In genomic region chr7:139631520-139632031, GRCh38 we compare ENCODE assay signal across 18 cellular contexts.
A peak's percentile ranks its signal among the peaks of the same experiment; 100 is the strongest.
DNase-seq lines count a peak whose midpoint lies in the region; ATAC-seq, FAIRE-seq and TF ChIP-seq lines count a peak whose summit lies in the region.
"Had no signal": no experiment of that assay in that cellular context is flagged by ENCODE, and none has a peak within 500 bp of the region (broad histone marks: within the 10 kb centered on the region; RNA-seq: fewer than 3 reads in every experiment).

No MANE protein-coding gene starts in this region.

- peak overlapping the region in 8 of 11 experiments; percentile 12 to 97 (median 95); a peak in 15 of 22 replicates for H3K27ac ChIP-seq in BLaER1 treated with 17β-estradiol and CSF1 and Interleukin-3, amounts not matched to agents 10 nM and 100 nM
- peak overlapping the region; percentile 66 for H3K27ac ChIP-seq in K562 (ENCODE audit: extremely low read depth, low read depth, low read length)
- H3K27ac ChIP-seq: GM23248 had no signal

- DNase-seq in GF-D8 (lab: John Stamatoyannopoulos, UW), result peak; percentile 37
- DNase-seq in K562 (ENCODE audit: extremely low read depth in 1 of 4, low spot score in 3 of 4), result peak; percentile 47 to 54 (median 48)
- no peak for DNase-seq in natural killer cell treated with Interleukin-12 subunit alpha and Interleukin-12 subunit beta and Interleukin-15 and Interleukin-18, amount 100 ng/mL, for 72 hours (ENCODE audit: low spot score)
- no peak for DNase-seq in HuH-7 (ENCODE audit: low spot score)
- DNase-seq in NCI-H69 (lab: John Stamatoyannopoulos, UW), result no peak
- no peak for DNase-seq in activated CD8-positive, alpha-beta T cell treated with anti-CD3 and anti-CD28 coated beads, Interleukin-2, amount 10 ng/mL, durations not matched to agents 7 days and 5 days
- DNase-seq in EL, result no peak
- DNase-seq: ACHN; C1 segment of cervical spinal cord; CD8-positive, alpha-beta T cell; COR-L47; DND-41; GM23248; IMR-90 had no signal

- no TSS peak for BruUV-seq in K562 (replicated peaks; lab: Mats Ljungman, UMichigan)

- no peaks in the 10 kb centered on the region for H3K9me1 ChIP-seq in K562 (ENCODE audit: control insufficient read depth, insufficient read depth, low read length)

- no peak overlapping the region for H3K9ac ChIP-seq in BLaER1 treated with 17β-estradiol and CSF1 and Interleukin-3, amounts not matched to agents 10 nM and 100 nM
- peak overlapping the region in 1 of 2 experiments; percentile 42; a peak in 2 of 4 replicates for H3K9ac ChIP-seq in K562 (ENCODE audit: insufficient read depth in 1 of 2, low read depth in 2 of 2, low read length in 2 of 2)
- H3K9ac ChIP-seq: GM23248 had no signal

- H3K9me3 ChIP-seq in BLaER1 treated with 17β-estradiol and CSF1 and Interleukin-3, amounts not matched to agents 10 nM and 100 nM (replicated peaks in 1 of 11), result peaks cover 0 to 44% (median 35%) of the 10 kb centered on the region in 11 experiments; a peak in 17 of 22 replicates
- no peaks in the 10 kb centered on the region for H3K9me3 ChIP-seq in K562 (replicated peaks; ENCODE audit: control insufficient read depth, insufficient read depth, low read depth, low read length)

- H3K79me2 ChIP-seq in K562 (ENCODE audit: control insufficient read depth, insufficient read depth, low read length), result no peaks in the 10 kb centered on the region

- peaks cover 18% of the 10 kb centered on the region for H3K36me3 Mint-ChIP-seq in natural killer cell treated with Interleukin-12 subunit alpha and Interleukin-12 subunit beta and Interleukin-15 and Interleukin-18, amount 100 ng/mL, for 72 hours
- H3K36me3 Mint-ChIP-seq in activated CD8-positive, alpha-beta T cell treated with anti-CD3 and anti-CD28 coated beads, Interleukin-2, amount 10 ng/mL, durations not matched to agents 7 days and 5 days (ENCODE audit: low read depth), result peaks cover 47% of the 10 kb centered on the region

- TF ChIP-seq RAD21 in K562 (CRISPR knock-in tag; conservative IDR thresholded peaks at IDR 0.05 in 1 of 2, IDR thresholded peaks at IDR 0.05 in 1 of 2), result no peak; a peak in 1 of 4 replicates

- peak overlapping the region in 7 of 11 experiments; percentile 64 to 91 (median 84); a peak in 11 of 22 replicates for H3K4me2 ChIP-seq in BLaER1 treated with 17β-estradiol and CSF1 and Interleukin-3, amounts not matched to agents 10 nM and 100 nM
- peak overlapping the region; percentile 50 for H3K4me2 ChIP-seq in K562 (ENCODE audit: insufficient read depth, low read length)

- 34% methylated on average over 5 of the region's 5 CpGs for WGBS in K562 (ENCODE audit: insufficient coverage, low coverage, missing lambda C conversion rate)

- H3K27me3 ChIP-seq in BLaER1 treated with 17β-estradiol and CSF1 and Interleukin-3, amounts not matched to agents 10 nM and 100 nM, result no peaks in the 10 kb centered on the region
- no peaks in the 10 kb centered on the region for H3K27me3 ChIP-seq in K562 (ENCODE audit: control insufficient read depth in 2 of 2, insufficient read depth in 2 of 2, low read length in 2 of 2)

- peak overlapping the region; percentile 28 to 58 for H3K27ac Mint-ChIP-seq in natural killer cell treated with Interleukin-12 subunit alpha and Interleukin-12 subunit beta and Interleukin-15 and Interleukin-18, amount 100 ng/mL, for 72 hours
- H3K27ac Mint-ChIP-seq in activated CD8-positive, alpha-beta T cell treated with anti-CD3 and anti-CD28 coated beads, Interleukin-2, amount 10 ng/mL, durations not matched to agents 7 days and 5 days, result no peak overlapping the region

- H2AFZ ChIP-seq in K562 (ENCODE audit: low read depth, low read length), result peak overlapping the region; percentile 74
- H2AFZ ChIP-seq: GM23248 had no signal

- peaks cover 64 to 100% (median 73%) of the 10 kb centered on the region in 10 experiments for H3K4me1 ChIP-seq in BLaER1 treated with 17β-estradiol and CSF1 and Interleukin-3, amounts not matched to agents 10 nM and 100 nM
- H3K4me1 ChIP-seq in K562 (replicated peaks in 1 of 2; ENCODE audit: control insufficient read depth in 2 of 2, insufficient read depth in 2 of 2, low read length in 2 of 2), result peaks cover 13 to 20% of the 10 kb centered on the region in 2 experiments; a peak in 4 of 5 replicates

- TF ChIP-seq POLR2A in K562 (conservative IDR thresholded peaks at IDR 0.05), result no peak

- peak overlapping the region in 3 of 10 experiments; percentile 4 to 30 (median 15); a peak in 1 of 20 replicates for H3K4me3 ChIP-seq in BLaER1 treated with 17β-estradiol and CSF1 and Interleukin-3, amounts not matched to agents 10 nM and 100 nM
- H3K4me3 ChIP-seq in K562, result no peak overlapping the region
- H3K4me3 ChIP-seq: GM23248 had no signal

- POLR2A ChIA-PET in K562 (lab: Yijun Ruan, JAX), result interaction anchor here (0.6 to 2.2 kb wide), 6 partner anchors 9 to 798 kb away, joined by 3 to 7 read pairs (median 5); no protein-coding TSS in a partner anchor
- POLR2A ChIA-PET in activated CD8-positive, alpha-beta T cell treated with anti-CD3 and anti-CD28 coated beads, Interleukin-2, amount 10 ng/mL, durations not matched to agents 7 days and 5 days (lab: Charles Lee), result no interaction called here

- no peak for FAIRE-seq in K562 (lab: Jason Lieb, UNC)
- FAIRE-seq: D721Med, H54 had no signal

- no peak overlapping the region for H3K4me3 Mint-ChIP-seq in natural killer cell treated with Interleukin-12 subunit alpha and Interleukin-12 subunit beta and Interleukin-15 and Interleukin-18, amount 100 ng/mL, for 72 hours
- H3K4me3 Mint-ChIP-seq in activated CD8-positive, alpha-beta T cell treated with anti-CD3 and anti-CD28 coated beads, Interleukin-2, amount 10 ng/mL, durations not matched to agents 7 days and 5 days, result no peak overlapping the region
- H3K4me3 Mint-ChIP-seq: CD8-positive, alpha-beta T cell had no signal

- H3K4me1 Mint-ChIP-seq in natural killer cell treated with Interleukin-12 subunit alpha and Interleukin-12 subunit beta and Interleukin-15 and Interleukin-18, amount 100 ng/mL, for 72 hours (ENCODE audit: low read depth in 2 of 2), result peaks cover 56 to 64% of the 10 kb centered on the region in 2 donors
- peaks cover 57% of the 10 kb centered on the region for H3K4me1 Mint-ChIP-seq in activated CD8-positive, alpha-beta T cell treated with anti-CD3 and anti-CD28 coated beads, Interleukin-2, amount 10 ng/mL, durations not matched to agents 7 days and 5 days (ENCODE audit: low read depth)

- no peaks in the 10 kb centered on the region for H3K9me3 Mint-ChIP-seq in natural killer cell treated with Interleukin-12 subunit alpha and Interleukin-12 subunit beta and Interleukin-15 and Interleukin-18, amount 100 ng/mL, for 72 hours
- no peaks in the 10 kb centered on the region for H3K9me3 Mint-ChIP-seq in activated CD8-positive, alpha-beta T cell treated with anti-CD3 and anti-CD28 coated beads, Interleukin-2, amount 10 ng/mL, durations not matched to agents 7 days and 5 days (ENCODE audit: insufficient read depth)
- H3K9me3 Mint-ChIP-seq: CD8-positive, alpha-beta T cell had no signal

- in situ Hi-C loops in K562 (cut with MboI), result no loop called here

- no peak for TF ChIP-seq EP300 in K562 (IDR thresholded peaks at IDR 0.05; ENCODE audit: low read length)

- intact Hi-C loops in K562 (cut with micrococcal nuclease), result no loop called here

- TF ChIP-seq CTCF in K562 (IDR thresholded peaks at IDR 0.05 in 2 of 3, conservative IDR thresholded peaks at IDR 0.05 in 1 of 3; ENCODE audit: insufficient read depth in 2 of 3, low read depth in 1 of 3, low read length in 3 of 3), result peak in 2 of 3 experiments; percentile 10 to 21; a peak in 1 of 6 replicates

- CTCF ChIA-PET in K562 (lab: Yijun Ruan, JAX; ENCODE audit: low intra/inter-chr PET ratio), result no interaction called here
- CTCF ChIA-PET in activated CD8-positive, alpha-beta T cell treated with anti-CD3 and anti-CD28 coated beads, Interleukin-2, amount 10 ng/mL, durations not matched to agents 7 days and 5 days (lab: Charles Lee), result interaction anchor here (0.9 to 6.5 kb wide), 7 partner anchors 10 to 696 kb away, joined by 3 to 56 read pairs (median 9); no protein-coding TSS in a partner anchor

- no peaks in the 10 kb centered on the region for H3K27me3 Mint-ChIP-seq in natural killer cell treated with Interleukin-12 subunit alpha and Interleukin-12 subunit beta and Interleukin-15 and Interleukin-18, amount 100 ng/mL, for 72 hours
- H3K27me3 Mint-ChIP-seq in activated CD8-positive, alpha-beta T cell treated with anti-CD3 and anti-CD28 coated beads, Interleukin-2, amount 10 ng/mL, durations not matched to agents 7 days and 5 days (ENCODE audit: low read depth), result no peaks in the 10 kb centered on the region

- ATAC-seq in K562, result peak; percentile 66
- no peak for ATAC-seq in natural killer cell treated with Interleukin-12 subunit alpha and Interleukin-12 subunit beta and Interleukin-15 and Interleukin-18, amount 100 ng/mL, for 72 hours
- ATAC-seq in activated CD8-positive, alpha-beta T cell treated with anti-CD3 and anti-CD28 coated beads, Interleukin-2, amount 10 ng/mL, durations not matched to agents 7 days and 5 days, result no peak
- ATAC-seq: CD8-positive, alpha-beta T cell; HCT116 had no signal

- peaks cover 45 to 83% (median 71%) of the 10 kb centered on the region in 11 experiments for H3K36me3 ChIP-seq in BLaER1 treated with 17β-estradiol and CSF1 and Interleukin-3, amounts not matched to agents 10 nM and 100 nM
- peaks cover 20% of the 10 kb centered on the region for H3K36me3 ChIP-seq in K562 (ENCODE audit: control insufficient read depth, insufficient read depth, low read length)

- peaks cover 0 to 5% (median 0%) of the 10 kb centered on the region in 11 experiments; a peak in 2 of 22 replicates for H4K20me1 ChIP-seq in BLaER1 treated with 17β-estradiol and CSF1 and Interleukin-3, amounts not matched to agents 10 nM and 100 nM
- no peaks in the 10 kb centered on the region for H4K20me1 ChIP-seq in K562 (replicated peaks; ENCODE audit: control insufficient read depth, insufficient read depth, low read length)

TF ChIP-seq in K562, 482 proteins besides CTCF, POLR2A, EP300 and RAD21 (continues in another document):
- TF ChIP-seq PHF20 (IDR thresholded peaks at IDR 0.05; ENCODE audit: partially characterized antibody) (no peak), HIVEP1 (CRISPR knock-in tag; IDR thresholded peaks at IDR 0.05) (no peak), ZC3H11A (IDR thresholded peaks at IDR 0.05; ENCODE audit: low read depth, low read length) (no peak), NR3C1 (CRISPR knock-in tag; IDR thresholded peaks at IDR 0.05) (no peak), BCOR (IDR thresholded peaks at IDR 0.05) (no peak)

Comparison
In these comparisons a context has a peak if more than half of its experiments do, and no peak if none do; other contexts are left out.
1. DNase-seq: peak in GF-D8 (single experiment) and K562 (4 of 4); none in natural killer cell treated with Interleukin-12 subunit alpha and Interleukin-12 subunit beta and Interleukin-15 and Interleukin-18, amount 100 ng/mL, for 72 hours (single experiment), HuH-7 (single experiment), NCI-H69 (single experiment), activated CD8-positive, alpha-beta T cell treated with anti-CD3 and anti-CD28 coated beads, Interleukin-2, amount 10 ng/mL, durations not matched to agents 7 days and 5 days (single experiment) and EL (single experiment).